8 cellular contexts compared by ENCODE assay signal in genomic region chr10:31032515-31033132, GRCh38. TPM values are rescaled to one million over a fixed set of nuclear protein-coding genes. Genes with fewer than 3 reads are reported as not detected.
DNase-seq lines count a peak whose midpoint lies in the region; ATAC-seq lines count a peak whose summit lies in the region.

No MANE protein-coding gene starts in this region.

- peak overlapping the region; percentile 99 for H3K27ac Mint-ChIP-seq in activated T-helper 1 cell treated with anti-CD3 and anti-CD28 coated beads, Interleukin-12 subunit alpha, Interleukin-12 subunit beta, Interleukin-2, Interleukin-4 antibody, amounts not matched to agents 30 ng/mL and 10 ng/mL and 1 ng/mL, durations not matched to agents 14 hours and 24 hours and 36 hours

- no peak for DNase-seq in H7
- DNase-seq in activated T-helper 1 cell treated with anti-CD3 and anti-CD28 coated beads, Interleukin-12 subunit alpha, Interleukin-12 subunit beta, Interleukin-2, Interleukin-4 antibody, amounts not matched to agents 30 ng/mL and 10 ng/mL and 1 ng/mL, durations not matched to agents 14 hours and 24 hours and 36 hours (ENCODE audit: low spot score): no peak
- peak; percentile 38 for DNase-seq in left ventricle myocardium superior
- DNase-seq in activated gamma-delta T cell treated with Interleukin-2 at 50 U/mL for 16 hours: no peak
- DNase-seq in RPMI8226: no peak
- no peak for DNase-seq in hippocampal formation (lab: John Stamatoyannopoulos, UW)

- peaks cover 4% of the 10 kb centered on the region for H3K27me3 ChIP-seq in H7 (ENCODE audit: control insufficient read depth, insufficient read depth, low read length)
- no peaks in the 10 kb centered on the region for H3K27me3 ChIP-seq in skeletal muscle satellite cell (ENCODE audit: control insufficient read depth, insufficient read depth, low read length)

- H3K4me3 Mint-ChIP-seq in activated T-helper 1 cell treated with anti-CD3 and anti-CD28 coated beads, Interleukin-12 subunit alpha, Interleukin-12 subunit beta, Interleukin-2, Interleukin-4 antibody, amounts not matched to agents 30 ng/mL and 10 ng/mL and 1 ng/mL, durations not matched to agents 14 hours and 24 hours and 36 hours: peak overlapping the region; percentile 88

- H3K4me3 ChIP-seq in H7 (ENCODE audit: insufficient read depth, low read depth, low read length): peak overlapping the region; percentile 36
- H3K4me3 ChIP-seq in skeletal muscle satellite cell (ENCODE audit: low read length): peak overlapping the region; percentile 74

- no peaks in the 10 kb centered on the region for H3K9me3 ChIP-seq in skeletal muscle satellite cell (replicated peaks; ENCODE audit: low read length)

- intact Hi-C loops in activated T-helper 1 cell treated with anti-CD3 and anti-CD28 coated beads, Interleukin-12 subunit alpha, Interleukin-12 subunit beta, Interleukin-2, Interleukin-4 antibody, amounts not matched to agents 30 ng/mL and 10 ng/mL and 1 ng/mL, durations not matched to agents 14 hours and 24 hours and 36 hours (cut with micrococcal nuclease): loop anchor here (1.0 to 5.0 kb wide), 13 partner anchors 46 to 728 kb away; partner anchors contain the start of gene ZEB1
- intact Hi-C loops in left ventricle myocardium superior (cut with micrococcal nuclease): loop anchor here (10.0 kb wide), 2 partner anchors 248 to 282 kb away; partner anchors contain the start of gene ZEB1

- H3K9ac ChIP-seq in skeletal muscle satellite cell (ENCODE audit: low read depth, low read length): peak overlapping the region; percentile 95

- peaks cover 25% of the 10 kb centered on the region for H3K4me1 Mint-ChIP-seq in activated T-helper 1 cell treated with anti-CD3 and anti-CD28 coated beads, Interleukin-12 subunit alpha, Interleukin-12 subunit beta, Interleukin-2, Interleukin-4 antibody, amounts not matched to agents 30 ng/mL and 10 ng/mL and 1 ng/mL, durations not matched to agents 14 hours and 24 hours and 36 hours (ENCODE audit: low read depth)

- H3K4me1 ChIP-seq in skeletal muscle satellite cell (ENCODE audit: control insufficient read depth, insufficient read depth, low read length): peaks cover 61% of the 10 kb centered on the region

- no peaks in the 10 kb centered on the region for H3K9me3 Mint-ChIP-seq in activated T-helper 1 cell treated with anti-CD3 and anti-CD28 coated beads, Interleukin-12 subunit alpha, Interleukin-12 subunit beta, Interleukin-2, Interleukin-4 antibody, amounts not matched to agents 30 ng/mL and 10 ng/mL and 1 ng/mL, durations not matched to agents 14 hours and 24 hours and 36 hours

- H3K4me2 ChIP-seq in skeletal muscle satellite cell (ENCODE audit: low read length): peak overlapping the region; percentile 95

- no peaks in the 10 kb centered on the region for H3K36me3 ChIP-seq in H7 (replicated peaks; ENCODE audit: control insufficient read depth, insufficient read depth, low read length)
- H3K36me3 ChIP-seq in skeletal muscle satellite cell (ENCODE audit: insufficient read depth, low read length): no peaks in the 10 kb centered on the region

- no peaks in the 10 kb centered on the region for H3K27me3 Mint-ChIP-seq in activated T-helper 1 cell treated with anti-CD3 and anti-CD28 coated beads, Interleukin-12 subunit alpha, Interleukin-12 subunit beta, Interleukin-2, Interleukin-4 antibody, amounts not matched to agents 30 ng/mL and 10 ng/mL and 1 ng/mL, durations not matched to agents 14 hours and 24 hours and 36 hours (ENCODE audit: insufficient read depth)

- H3K36me3 Mint-ChIP-seq in activated T-helper 1 cell treated with anti-CD3 and anti-CD28 coated beads, Interleukin-12 subunit alpha, Interleukin-12 subunit beta, Interleukin-2, Interleukin-4 antibody, amounts not matched to agents 30 ng/mL and 10 ng/mL and 1 ng/mL, durations not matched to agents 14 hours and 24 hours and 36 hours (ENCODE audit: low read depth): no peaks in the 10 kb centered on the region

- no peak for ATAC-seq in left ventricle myocardium superior
- ATAC-seq in HG03439 (IDR thresholded peaks at IDR 0.05; ENCODE audit: unreplicated experiment): no peak

RNA-seq across cellular contexts. Expression of gene ZNF438, which starts 1.0 kb away (rescaled TPM):
- total RNA-seq in H7 (2014; rRNA removed; shearing (Covaris generic)): 2.0 and 2.3 TPM in 2 replicates
- total RNA-seq in activated T-helper 1 cell treated with anti-CD3 and anti-CD28 coated beads, Interleukin-12 subunit alpha, Interleukin-12 subunit beta, Interleukin-2, Interleukin-4 antibody, amounts not matched to agents 30 ng/mL and 10 ng/mL and 1 ng/mL, durations not matched to agents 14 hours and 24 hours and 36 hours: 2.4 and 2.6 TPM in 2 replicates
- total RNA-seq in left ventricle myocardium superior: 13.9 TPM
- 4.8 and 6.1 TPM in 2 replicates for total RNA-seq in skeletal muscle satellite cell (2012; rRNA removed)
